ENCODE assay signal across 12 cellular contexts in genomic region chrX:27890611-27891010, GRCh38.
DNase-seq lines count a peak whose midpoint lies in the region; ATAC-seq and TF ChIP-seq lines count a peak whose summit lies in the region.
"Had no signal": no experiment of that assay in that cellular context is flagged by ENCODE, and none has a peak within 500 bp of the region (broad histone marks: within the 10 kb centered on the region; RNA-seq: fewer than 3 reads in every experiment).

No MANE protein-coding gene starts in this region.

- no peaks in the 10 kb centered on the region for H3K27me3 ChIP-seq in mammary epithelial cell (ENCODE audit: insufficient read depth, low read length)
- H3K27me3 ChIP-seq in upper lobe of right lung: no peaks in the 10 kb centered on the region
- H3K27me3 ChIP-seq in aorta (ENCODE audit: control insufficient read depth in 1 of 2, insufficient read depth in 2 of 2, low read length in 1 of 2): no peaks in the 10 kb centered on the region

- CTCF ChIA-PET in mammary epithelial cell (lab: Charles Lee; ENCODE audit: low non-redundant PET): no interaction called here

- TF ChIP-seq CTCF in mammary epithelial cell (conservative IDR thresholded peaks at IDR 0.05 in 1 of 2, IDR thresholded peaks at IDR 0.05 in 1 of 2; ENCODE audit: extremely low read depth in 1 of 2, insufficient read depth in 1 of 2, low read depth in 1 of 2, low read length in 2 of 2) (no peak), upper lobe of right lung (IDR thresholded peaks at IDR 0.05) (no peak)

- dilution Hi-C loops in mammary epithelial cell (cut with HindIII; ENCODE audit: low sequenced_read_pairs): no loop called here

- H3K79me2 ChIP-seq in mammary epithelial cell (ENCODE audit: insufficient read depth, low read length): no peaks in the 10 kb centered on the region

- H3K4me1 ChIP-seq in mammary epithelial cell (ENCODE audit: insufficient read depth, low read length) (peaks cover 13% of the 10 kb centered on the region), upper lobe of right lung (no peaks in the 10 kb centered on the region), aorta (ENCODE audit: control insufficient read depth in 1 of 2, insufficient read depth in 2 of 2, low read length in 2 of 2) (no peaks in the 10 kb centered on the region)

- 0% methylated on average over 1 of the region's 1 CpG for WGBS in mammary epithelial cell (ENCODE audit: low coverage, missing lambda C conversion rate)
- 77 to 86% methylated on average over 1 of the region's 1 CpG for WGBS in aorta, 2 donors

- DNase-seq in AG08396 (ENCODE audit: low spot score) (peak; percentile 5), M059J (ENCODE audit: low read depth) (peak; percentile 53), mammary epithelial cell (peak; percentile 73), glomerular visceral epithelial cell (ENCODE audit: extremely low spot score) (peak; percentile 34), activated gamma-delta T cell treated with Interleukin-2 at 50 U/mL for 16 hours (no peak), upper lobe of right lung (no peak), aorta (no peak)
- DNase-seq: activated CD4-positive, CD25-positive, alpha-beta regulatory T cell; AML-193; NCI-H774; SIG-M5 had no signal

- BruUV-seq in mammary epithelial cell (replicated peaks; lab: Mats Ljungman, UMichigan): no TSS peak

- no peak overlapping the region for H3K9ac ChIP-seq in mammary epithelial cell (ENCODE audit: insufficient read depth, low read length)

- intact Hi-C loops in mammary epithelial cell (cut with micrococcal nuclease): no loop called here
- intact Hi-C loops in upper lobe of right lung (cut with DNase I): no loop called here
- intact Hi-C loops in aorta (cut with DNase I): no loop called here

- H3K27ac ChIP-seq in mammary epithelial cell (ENCODE audit: insufficient read depth, low read depth, low read length): peak overlapping the region; percentile 0
- H3K27ac ChIP-seq in upper lobe of right lung: no peak overlapping the region
- no peak overlapping the region for H3K27ac ChIP-seq in aorta (ENCODE audit: low read depth in 1 of 2, low read length in 2 of 2)

- H4K20me1 ChIP-seq in mammary epithelial cell (ENCODE audit: insufficient read depth, low read length): no peaks in the 10 kb centered on the region

- H3K9me3 ChIP-seq in mammary epithelial cell (replicated peaks; ENCODE audit: insufficient read depth, low read length) (no peaks in the 10 kb centered on the region), upper lobe of right lung (no peaks in the 10 kb centered on the region), aorta (ENCODE audit: control insufficient read depth, low read length) (no peaks in the 10 kb centered on the region)

- H2AFZ ChIP-seq in mammary epithelial cell (ENCODE audit: low read depth, low read length): no peak overlapping the region

- H3K4me2 ChIP-seq in mammary epithelial cell (ENCODE audit: insufficient read depth, low read depth, low read length): peak overlapping the region; percentile 47

- in situ Hi-C loops in mammary epithelial cell (cut with MboI; ENCODE audit: low sequenced_read_pairs in 2 of 2): no loop called here

- no peaks in the 10 kb centered on the region for H3K36me3 ChIP-seq in mammary epithelial cell (ENCODE audit: insufficient read depth, low read length)
- no peaks in the 10 kb centered on the region for H3K36me3 ChIP-seq in upper lobe of right lung
- no peaks in the 10 kb centered on the region for H3K36me3 ChIP-seq in aorta (ENCODE audit: control insufficient read depth in 1 of 2, insufficient read depth in 2 of 2, low read length in 1 of 2)

- no peak for ATAC-seq in upper lobe of right lung
- ATAC-seq in GM19035 (IDR thresholded peaks at IDR 0.05; ENCODE audit: unreplicated experiment): no peak
- ATAC-seq in aorta (ENCODE audit: low FRiP score): no peak

- H3K4me3 ChIP-seq in mammary epithelial cell (replicated peaks in 1 of 3; ENCODE audit: insufficient read depth in 1 of 3, low read depth in 2 of 3, low read length in 3 of 3): no peak overlapping the region
- no peak overlapping the region for H3K4me3 ChIP-seq in upper lobe of right lung
- no peak overlapping the region for H3K4me3 ChIP-seq in aorta (ENCODE audit: low read length in 2 of 2)

Comparison
In these comparisons a context has a peak if more than half of its experiments do, and no peak if none do; other contexts are left out.
1. DNase-seq: peak in AG08396 (single experiment), M059J (single experiment), mammary epithelial cell (single experiment) and glomerular visceral epithelial cell (single experiment); none in activated gamma-delta T cell treated with Interleukin-2 at 50 U/mL for 16 hours (single experiment), upper lobe of right lung (single experiment) and aorta (0 of 2).